ENCODE assay signal across 8 cellular contexts in genomic region chr11:65418431-65418680, GRCh38. TPM values are rescaled to one million over a fixed set of nuclear protein-coding genes. Genes with fewer than 3 reads are reported as not detected.
A peak's percentile ranks its signal among the peaks of the same experiment; 100 is the strongest.
DNase-seq lines count a peak whose midpoint lies in the region; ATAC-seq and TF ChIP-seq lines count a peak whose summit lies in the region.

No MANE protein-coding gene starts in this region.

- H4K20me1 ChIP-seq in fibroblast of lung (ENCODE audit: control insufficient read depth, extremely low read depth, insufficient read depth, low read length) = no peaks in the 10 kb centered on the region

- ATAC-seq in GM21447 (IDR thresholded peaks at IDR 0.05; ENCODE audit: unreplicated experiment) (peak; percentile 2), HG03520 (IDR thresholded peaks at IDR 0.05; ENCODE audit: unreplicated experiment) (no peak)

- peaks cover 48% of the 10 kb centered on the region for H3K79me2 ChIP-seq in fibroblast of lung (ENCODE audit: control insufficient read depth, insufficient read depth, low read length)

- H3K9me3 ChIP-seq in SK-N-MC (ENCODE audit: low read depth, low read length) (no peaks in the 10 kb centered on the region), fibroblast of lung (ENCODE audit: control insufficient read depth, insufficient read depth, low read depth, low read length) (no peaks in the 10 kb centered on the region), sigmoid colon (no peaks in the 10 kb centered on the region)

- H3K4me3 ChIP-seq in SK-N-MC = peak overlapping the region; percentile 77
- peak overlapping the region in 2 of 4 experiments; percentile 4 to 61 for H3K4me3 ChIP-seq in fibroblast of lung (replicated peaks in 1 of 4; ENCODE audit: control extremely low read depth in 1 of 4, insufficient read depth in 1 of 4, low read depth in 3 of 4, low read length in 4 of 4)
- peak overlapping the region; percentile 27 to 88 (median 52) for H3K4me3 ChIP-seq in sigmoid colon

- whole genome bisulfite sequencing in sigmoid colon, 2 donors = 0 to 4% methylated on average over 4 of the region's 4 CpGs

- DNase-seq in SK-N-MC (ENCODE audit: low read depth, low spot score) (no peak), fibroblast of lung (ENCODE audit: low read depth in 2 of 2) (peak in 1 of 2 donors; percentile 47), sigmoid colon (no peak), cerebellar cortex (ENCODE audit: low spot score) (no peak), A172 (ENCODE audit: low spot score) (no peak)
- DNase-seq in stimulated activated naive CD4-positive, alpha-beta T cell treated with Interleukin-2 at 50 U/mL for 16 hours (lab: John Stamatoyannopoulos, UW) = no peak

- TF ChIP-seq EP300 in sigmoid colon (IDR thresholded peaks at IDR 0.05) = no peak

- H2AFZ ChIP-seq in fibroblast of lung (ENCODE audit: low read length) = no peak overlapping the region

- H3K4me1 ChIP-seq in fibroblast of lung (ENCODE audit: control insufficient read depth, extremely low read depth, insufficient read depth, low read length) (peaks cover 39% of the 10 kb centered on the region), sigmoid colon (peaks cover 0 to 63% (median 60%) of the 10 kb centered on the region in 4 donors)

- H3K27me3 ChIP-seq in fibroblast of lung (ENCODE audit: control insufficient read depth, insufficient read depth, low read length) (no peaks in the 10 kb centered on the region), sigmoid colon (no peaks in the 10 kb centered on the region)

- intact Hi-C loops in sigmoid colon (cut with DNase I) = no loop called here

- peak overlapping the region; percentile 53 for H3K4me2 ChIP-seq in fibroblast of lung (ENCODE audit: extremely low read depth, insufficient read depth, low read length)

- peak overlapping the region; percentile 98 for H3K9ac ChIP-seq in SK-N-MC (ENCODE audit: insufficient read length)
- peak overlapping the region; percentile 65 for H3K9ac ChIP-seq in fibroblast of lung (ENCODE audit: insufficient read depth, low read length)

- peak overlapping the region; percentile 99 for H3K27ac ChIP-seq in SK-N-MC
- peak overlapping the region; percentile 100 for H3K27ac ChIP-seq in fibroblast of lung (ENCODE audit: insufficient read depth, low read length)
- H3K27ac ChIP-seq in sigmoid colon = peak overlapping the region; percentile 97 to 100 (median 100)

- H3K36me3 ChIP-seq in SK-N-MC (ENCODE audit: insufficient read depth, low read length) (no peaks in the 10 kb centered on the region), fibroblast of lung (ENCODE audit: control insufficient read depth, insufficient read depth, low read length) (peaks cover 8% of the 10 kb centered on the region), sigmoid colon (peaks cover 0 to 2% (median 0%) of the 10 kb centered on the region in 4 donors)

- TF ChIP-seq POLR2A in sigmoid colon (IDR thresholded peaks at IDR 0.05) = peak in 1 of 2 donors; percentile 45

- TF ChIP-seq CTCF in fibroblast of lung (conservative IDR thresholded peaks at IDR 0.05 in 1 of 2, IDR thresholded peaks at IDR 0.05 in 1 of 2; ENCODE audit: low read depth in 1 of 2, low read length in 2 of 2) = no peak
- TF ChIP-seq CTCF in sigmoid colon (IDR thresholded peaks at IDR 0.05) = no peak

RNA-seq across cellular contexts. Expression of gene NEAT1, which starts 4.2 kb away (rescaled TPM):
- 177 and 299 TPM in 2 replicates for total RNA-seq in fibroblast of lung
- 40.6 and 40.9 TPM in 2 replicates for polyA plus RNA-seq in fibroblast of lung
- 140 and 151 TPM in 2 replicates for polyA plus RNA-seq in fibroblast of lung (2012)
- polyA minus RNA-seq in fibroblast of lung (ENCODE audit: low replicate concordance) = 61.4 and 179 TPM in 2 replicates
- total RNA-seq in sigmoid colon = 100 to 1,000 TPM; 142 to 573 (median 268) TPM
- 100 to 1,000 TPM in 1 of 3 donors, 10 to 100 TPM in 2; 26.8 to 587 (median 78.7) TPM for polyA plus RNA-seq in sigmoid colon
- total RNA-seq in A172 (2014; rRNA removed; shearing (Covaris generic)) = 20.6 and 28.9 TPM in 2 replicates

RNA-seq across cellular contexts. Expression of gene FRMD8, which starts 31.9 kb away (rescaled TPM):
- total RNA-seq in fibroblast of lung (14.9 and 17.5 TPM in 2 replicates), sigmoid colon (10 to 100 TPM; 10.7 to 27.5 (median 15.6) TPM)
- polyA plus RNA-seq in fibroblast of lung (13.7 and 15.3 TPM in 2 replicates), sigmoid colon (10 to 100 TPM; 21.6 to 29.0 (median 25.2) TPM)
- 15.2 and 15.4 TPM in 2 replicates for polyA plus RNA-seq in fibroblast of lung (2012)
- polyA minus RNA-seq in fibroblast of lung (ENCODE audit: low replicate concordance) = 26.4 and 28.1 TPM in 2 replicates
- total RNA-seq in A172 (2014; rRNA removed; shearing (Covaris generic)) = 21.5 and 36.9 TPM in 2 replicates

RNA-seq across cellular contexts. Expression of gene SLC25A45, which starts 35.9 kb away (rescaled TPM):
- 1.0 and 1.5 TPM in 2 replicates for total RNA-seq in fibroblast of lung
- 0.50 and 0.52 TPM in 2 replicates for polyA plus RNA-seq in fibroblast of lung
- polyA plus RNA-seq in fibroblast of lung (2012) = 0.98 and 1.0 TPM in 2 replicates
- polyA minus RNA-seq in fibroblast of lung (ENCODE audit: low replicate concordance) = 0.85 and 1.8 TPM in 2 replicates
- 1 to 10 TPM; 2.5 to 8.9 (median 6.0) TPM for total RNA-seq in sigmoid colon
- polyA plus RNA-seq in sigmoid colon = 10 to 100 TPM in 1 of 3 donors, 1 to 10 TPM in 2; 1.2 to 12.8 (median 2.5) TPM
- total RNA-seq in A172 (2014; rRNA removed; shearing (Covaris generic)) = 3.5 and 7.0 TPM in 2 replicates
